1 cellular context compared by ENCODE assay signal in the genomic region with DNA sequence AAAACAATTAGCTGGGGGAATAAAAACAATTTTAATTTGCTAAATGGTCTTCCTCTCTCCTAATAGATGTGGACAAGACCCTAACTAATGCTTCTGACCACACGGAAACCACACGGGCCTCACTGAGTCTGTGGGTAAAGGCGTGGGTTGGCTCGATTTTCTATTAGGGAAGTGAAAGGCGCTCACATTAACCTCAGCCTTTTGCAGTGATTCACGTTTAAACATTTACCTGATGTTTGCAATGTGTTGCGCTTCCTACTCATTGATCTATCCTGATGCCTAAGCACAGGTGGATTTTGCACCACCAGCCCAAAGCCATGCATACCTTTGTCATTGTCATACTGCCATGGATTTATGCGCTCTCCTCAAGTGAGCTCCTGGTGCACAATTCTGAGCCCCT.
TF ChIP-seq lines count a peak whose summit lies in the region.

No MANE protein-coding gene starts in this region.

TF ChIP-seq in GM12878, 131 proteins besides CTCF, POLR2A, EP300 and RAD21 (continued from another document):
- TF ChIP-seq EED (IDR thresholded peaks at IDR 0.05; ENCODE audit: low read depth), result peak; percentile 71
- peak; percentile 66 for TF ChIP-seq NBN (IDR thresholded peaks at IDR 0.05)
- no peak for TF ChIP-seq HDAC6 (IDR thresholded peaks at IDR 0.05; ENCODE audit: unreplicated experiment)
- peak; percentile 99 for TF ChIP-seq RCOR1 (conservative IDR thresholded peaks at IDR 0.05; ENCODE audit: low read depth, low read length)
- TF ChIP-seq ZNF217 (IDR thresholded peaks at IDR 0.05), result peak; percentile 73; the same call in 1 of the 2 replicates
- TF ChIP-seq, protein P1, sequence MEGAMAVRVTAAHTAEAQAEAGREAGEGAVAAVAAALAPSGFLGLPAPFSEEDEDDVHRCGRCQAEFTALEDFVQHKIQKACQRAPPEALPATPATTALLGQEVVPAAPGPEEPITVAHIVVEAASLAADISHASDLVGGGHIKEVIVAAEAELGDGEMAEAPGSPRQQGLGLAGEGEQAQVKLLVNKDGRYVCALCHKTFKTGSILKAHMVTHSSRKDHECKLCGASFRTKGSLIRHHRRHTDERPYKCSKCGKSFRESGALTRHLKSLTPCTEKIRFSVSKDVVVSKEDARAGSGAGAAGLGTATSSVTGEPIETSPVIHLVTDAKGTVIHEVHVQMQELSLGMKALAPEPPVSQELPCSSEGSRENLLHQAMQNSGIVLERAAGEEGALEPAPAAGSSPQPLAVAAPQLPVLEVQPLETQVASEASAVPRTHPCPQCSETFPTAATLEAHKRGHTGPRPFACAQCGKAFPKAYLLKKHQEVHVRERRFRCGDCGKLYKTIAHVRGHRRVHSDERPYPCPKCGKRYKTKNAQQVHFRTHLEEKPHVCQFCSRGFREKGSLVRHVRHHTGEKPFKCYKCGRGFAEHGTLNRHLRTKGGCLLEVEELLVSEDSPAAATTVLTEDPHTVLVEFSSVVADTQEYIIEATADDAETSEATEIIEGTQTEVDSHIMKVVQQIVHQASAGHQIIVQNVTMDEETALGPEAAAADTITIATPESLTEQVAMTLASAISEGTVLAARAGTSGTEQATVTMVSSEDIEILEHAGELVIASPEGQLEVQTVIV (IDR thresholded peaks at IDR 0.05; ENCODE audit: borderline replicate concordance, partially characterized antibody), result no peak
- TF ChIP-seq IRF4 (IDR thresholded peaks at IDR 0.05; ENCODE audit: low read depth, low read length), result peak; percentile 89
- TF ChIP-seq EGR1 (IDR thresholded peaks at IDR 0.05; ENCODE audit: borderline replicate concordance in 1 of 2, low read depth in 2 of 2, low read length in 2 of 2), result peak in 1 of 2 experiments; percentile 62; a peak in 1 of 3 replicates
- TF ChIP-seq GATAD2B (conservative IDR thresholded peaks at IDR 0.05; ENCODE audit: low read depth), result 0 out of 2 replicates have a peak, but pooled peaks have one; percentile 35
- TF ChIP-seq BHLHE40 (IDR thresholded peaks at IDR 0.05; ENCODE audit: borderline replicate concordance in 1 of 2, low read depth in 2 of 2, low read length in 1 of 2), result peak; percentile 87 to 89
- TF ChIP-seq SUPT20H (IDR thresholded peaks at IDR 0.05; ENCODE audit: borderline replicate concordance, control insufficient read depth, low read depth, low read length), result no peak
- TF ChIP-seq LARP7 (IDR thresholded peaks at IDR 0.05), result no peak
- no peak for TF ChIP-seq PML (IDR thresholded peaks at IDR 0.05; ENCODE audit: low read length)
- TF ChIP-seq SMAD5 (IDR thresholded peaks at IDR 0.05; ENCODE audit: low read depth), result no peak
- TF ChIP-seq FOXM1 (IDR thresholded peaks at IDR 0.05; ENCODE audit: low read depth, low read length), result 0 out of 2 replicates have a peak, but pooled peaks have one; percentile 53
- peak; percentile 71 for TF ChIP-seq MEF2B (IDR thresholded peaks at IDR 0.05; ENCODE audit: partially characterized antibody, poor library complexity, severe bottlenecking)
- peak; percentile 61 for TF ChIP-seq CREM (IDR thresholded peaks at IDR 0.05; ENCODE audit: low read depth)
- TF ChIP-seq NFYA (IDR thresholded peaks at IDR 0.05; ENCODE audit: borderline replicate concordance, low read depth, low read length), result no peak
- no peak for TF ChIP-seq WRNIP1 (IDR thresholded peaks at IDR 0.05; ENCODE audit: borderline replicate concordance, low read depth, low read length)
- TF ChIP-seq, protein P2, sequence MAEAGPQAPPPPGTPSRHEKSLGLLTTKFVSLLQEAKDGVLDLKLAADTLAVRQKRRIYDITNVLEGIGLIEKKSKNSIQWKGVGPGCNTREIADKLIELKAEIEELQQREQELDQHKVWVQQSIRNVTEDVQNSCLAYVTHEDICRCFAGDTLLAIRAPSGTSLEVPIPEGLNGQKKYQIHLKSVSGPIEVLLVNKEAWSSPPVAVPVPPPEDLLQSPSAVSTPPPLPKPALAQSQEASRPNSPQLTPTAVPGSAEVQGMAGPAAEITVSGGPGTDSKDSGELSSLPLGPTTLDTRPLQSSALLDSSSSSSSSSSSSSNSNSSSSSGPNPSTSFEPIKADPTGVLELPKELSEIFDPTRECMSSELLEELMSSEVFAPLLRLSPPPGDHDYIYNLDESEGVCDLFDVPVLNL (IDR thresholded peaks at IDR 0.05; ENCODE audit: low read depth, low read length), result no peak
- TF ChIP-seq TAF1 (IDR thresholded peaks at IDR 0.05; ENCODE audit: borderline replicate concordance, low read depth, low read length), result no peak
- TF ChIP-seq ATF7 (IDR thresholded peaks at IDR 0.05; ENCODE audit: low read depth), result peak; percentile 62
- TF ChIP-seq ZBED1 (IDR thresholded peaks at IDR 0.05; ENCODE audit: borderline replicate concordance), result peak; percentile 74; the same call in 1 of the 2 replicates
- peak; percentile 92 for TF ChIP-seq BCL11A (IDR thresholded peaks at IDR 0.05; ENCODE audit: low read depth, low read length)
- TF ChIP-seq RBBP5 (conservative IDR thresholded peaks at IDR 0.05), result no peak
- 0 out of 2 replicates have a peak, but pooled peaks have one; percentile 43 for TF ChIP-seq BMI1 (IDR thresholded peaks at IDR 0.05; ENCODE audit: borderline replicate concordance)
- peak; percentile 29; the same call in 1 of the 2 replicates for TF ChIP-seq BACH1 (IDR thresholded peaks at IDR 0.05; ENCODE audit: borderline replicate concordance)
- TF ChIP-seq NFIC (IDR thresholded peaks at IDR 0.05; ENCODE audit: low read depth, low read length), result peak; percentile 83
- TF ChIP-seq, protein P3, sequence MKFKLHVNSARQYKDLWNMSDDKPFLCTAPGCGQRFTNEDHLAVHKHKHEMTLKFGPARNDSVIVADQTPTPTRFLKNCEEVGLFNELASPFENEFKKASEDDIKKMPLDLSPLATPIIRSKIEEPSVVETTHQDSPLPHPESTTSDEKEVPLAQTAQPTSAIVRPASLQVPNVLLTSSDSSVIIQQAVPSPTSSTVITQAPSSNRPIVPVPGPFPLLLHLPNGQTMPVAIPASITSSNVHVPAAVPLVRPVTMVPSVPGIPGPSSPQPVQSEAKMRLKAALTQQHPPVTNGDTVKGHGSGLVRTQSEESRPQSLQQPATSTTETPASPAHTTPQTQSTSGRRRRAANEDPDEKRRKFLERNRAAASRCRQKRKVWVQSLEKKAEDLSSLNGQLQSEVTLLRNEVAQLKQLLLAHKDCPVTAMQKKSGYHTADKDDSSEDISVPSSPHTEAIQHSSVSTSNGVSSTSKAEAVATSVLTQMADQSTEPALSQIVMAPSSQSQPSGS (IDR thresholded peaks at IDR 0.05; ENCODE audit: low read length), result peak; percentile 79
- TF ChIP-seq SMAD1 (IDR thresholded peaks at IDR 0.05; ENCODE audit: low read depth, partially characterized antibody), result no peak
- TF ChIP-seq, protein P4, sequence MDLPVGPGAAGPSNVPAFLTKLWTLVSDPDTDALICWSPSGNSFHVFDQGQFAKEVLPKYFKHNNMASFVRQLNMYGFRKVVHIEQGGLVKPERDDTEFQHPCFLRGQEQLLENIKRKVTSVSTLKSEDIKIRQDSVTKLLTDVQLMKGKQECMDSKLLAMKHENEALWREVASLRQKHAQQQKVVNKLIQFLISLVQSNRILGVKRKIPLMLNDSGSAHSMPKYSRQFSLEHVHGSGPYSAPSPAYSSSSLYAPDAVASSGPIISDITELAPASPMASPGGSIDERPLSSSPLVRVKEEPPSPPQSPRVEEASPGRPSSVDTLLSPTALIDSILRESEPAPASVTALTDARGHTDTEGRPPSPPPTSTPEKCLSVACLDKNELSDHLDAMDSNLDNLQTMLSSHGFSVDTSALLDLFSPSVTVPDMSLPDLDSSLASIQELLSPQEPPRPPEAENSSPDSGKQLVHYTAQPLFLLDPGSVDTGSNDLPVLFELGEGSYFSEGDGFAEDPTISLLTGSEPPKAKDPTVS (IDR thresholded peaks at IDR 0.05; ENCODE audit: low read depth, low read length), result no peak
- TF ChIP-seq ZNF24 (IDR thresholded peaks at IDR 0.05), result peak; percentile 46; the same call in 1 of the 2 replicates
- no peak for TF ChIP-seq SUZ12 (IDR thresholded peaks at IDR 0.05; ENCODE audit: unreplicated experiment)
- TF ChIP-seq IKZF2 (IDR thresholded peaks at IDR 0.05), result peak; percentile 57 to 77; a peak in 2 of 4 replicates
- 0 out of 2 replicates have a peak, but pooled peaks have one; percentile 23 for TF ChIP-seq TCF12 (IDR thresholded peaks at IDR 0.05; ENCODE audit: low read depth, low read length)
- TF ChIP-seq, protein P5, sequence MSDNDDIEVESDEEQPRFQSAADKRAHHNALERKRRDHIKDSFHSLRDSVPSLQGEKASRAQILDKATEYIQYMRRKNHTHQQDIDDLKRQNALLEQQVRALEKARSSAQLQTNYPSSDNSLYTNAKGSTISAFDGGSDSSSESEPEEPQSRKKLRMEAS (IDR thresholded peaks at IDR 0.05; ENCODE audit: low read depth, low read length), result no peak
- peak; percentile 95 for TF ChIP-seq PAX5 (IDR thresholded peaks at IDR 0.05; ENCODE audit: borderline replicate concordance, low read depth, low read length)
- TF ChIP-seq CEBPB (IDR thresholded peaks at IDR 0.05; ENCODE audit: borderline replicate concordance in 1 of 2, low read depth in 2 of 2, low read length in 2 of 2), result peak in 1 of 2 experiments; percentile 64; a peak in 1 of 4 replicates
- no peak for TF ChIP-seq SREBF2 (IDR thresholded peaks at IDR 0.05; ENCODE audit: low read length)
- TF ChIP-seq CBFB (IDR thresholded peaks at IDR 0.05; ENCODE audit: low read depth), result peak; percentile 96
- TF ChIP-seq TBL1XR1 (IDR thresholded peaks at IDR 0.05; ENCODE audit: low read depth, low read length), result peak; percentile 85; the same call in 1 of the 2 replicates
- TF ChIP-seq SPI1 (IDR thresholded peaks at IDR 0.05; ENCODE audit: borderline replicate concordance, insufficient read depth, low read depth, low read length), result peak; percentile 98
- TF ChIP-seq, protein P6, sequence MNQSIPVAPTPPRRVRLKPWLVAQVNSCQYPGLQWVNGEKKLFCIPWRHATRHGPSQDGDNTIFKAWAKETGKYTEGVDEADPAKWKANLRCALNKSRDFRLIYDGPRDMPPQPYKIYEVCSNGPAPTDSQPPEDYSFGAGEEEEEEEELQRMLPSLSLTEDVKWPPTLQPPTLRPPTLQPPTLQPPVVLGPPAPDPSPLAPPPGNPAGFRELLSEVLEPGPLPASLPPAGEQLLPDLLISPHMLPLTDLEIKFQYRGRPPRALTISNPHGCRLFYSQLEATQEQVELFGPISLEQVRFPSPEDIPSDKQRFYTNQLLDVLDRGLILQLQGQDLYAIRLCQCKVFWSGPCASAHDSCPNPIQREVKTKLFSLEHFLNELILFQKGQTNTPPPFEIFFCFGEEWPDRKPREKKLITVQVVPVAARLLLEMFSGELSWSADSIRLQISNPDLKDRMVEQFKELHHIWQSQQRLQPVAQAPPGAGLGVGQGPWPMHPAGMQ (IDR thresholded peaks at IDR 0.05; ENCODE audit: borderline replicate concordance), result peak; percentile 50; the same call in 1 of the 2 replicates
- TF ChIP-seq YBX1 (IDR thresholded peaks at IDR 0.05), result no peak
- TF ChIP-seq IKZF1 (conservative IDR thresholded peaks at IDR 0.05), result peak; percentile 50; the same call in 1 of the 2 replicates
- no peak for TF ChIP-seq YY1 (IDR thresholded peaks at IDR 0.05; ENCODE audit: low read depth, low read length)
- TF ChIP-seq MEF2A (IDR thresholded peaks at IDR 0.05; ENCODE audit: insufficient read depth, low read depth, low read length), result peak; percentile 73; the same call in 1 of the 2 replicates
- TF ChIP-seq MTA2 (IDR thresholded peaks at IDR 0.05; ENCODE audit: low read depth), result peak; percentile 87
- peak; percentile 93 for TF ChIP-seq DPF2 (IDR thresholded peaks at IDR 0.05)
- TF ChIP-seq, protein P7, sequence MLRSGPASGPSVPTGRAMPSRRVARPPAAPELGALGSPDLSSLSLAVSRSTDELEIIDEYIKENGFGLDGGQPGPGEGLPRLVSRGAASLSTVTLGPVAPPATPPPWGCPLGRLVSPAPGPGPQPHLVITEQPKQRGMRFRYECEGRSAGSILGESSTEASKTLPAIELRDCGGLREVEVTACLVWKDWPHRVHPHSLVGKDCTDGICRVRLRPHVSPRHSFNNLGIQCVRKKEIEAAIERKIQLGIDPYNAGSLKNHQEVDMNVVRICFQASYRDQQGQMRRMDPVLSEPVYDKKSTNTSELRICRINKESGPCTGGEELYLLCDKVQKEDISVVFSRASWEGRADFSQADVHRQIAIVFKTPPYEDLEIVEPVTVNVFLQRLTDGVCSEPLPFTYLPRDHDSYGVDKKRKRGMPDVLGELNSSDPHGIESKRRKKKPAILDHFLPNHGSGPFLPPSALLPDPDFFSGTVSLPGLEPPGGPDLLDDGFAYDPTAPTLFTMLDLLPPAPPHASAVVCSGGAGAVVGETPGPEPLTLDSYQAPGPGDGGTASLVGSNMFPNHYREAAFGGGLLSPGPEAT (IDR thresholded peaks at IDR 0.05; ENCODE audit: low read depth), result peak; percentile 45; the same call in 1 of the 2 replicates
- 0 out of 2 replicates have a peak, but pooled peaks have one; percentile 40 for TF ChIP-seq GABPA (IDR thresholded peaks at IDR 0.05; ENCODE audit: low read depth)
- TF ChIP-seq, protein P8, sequence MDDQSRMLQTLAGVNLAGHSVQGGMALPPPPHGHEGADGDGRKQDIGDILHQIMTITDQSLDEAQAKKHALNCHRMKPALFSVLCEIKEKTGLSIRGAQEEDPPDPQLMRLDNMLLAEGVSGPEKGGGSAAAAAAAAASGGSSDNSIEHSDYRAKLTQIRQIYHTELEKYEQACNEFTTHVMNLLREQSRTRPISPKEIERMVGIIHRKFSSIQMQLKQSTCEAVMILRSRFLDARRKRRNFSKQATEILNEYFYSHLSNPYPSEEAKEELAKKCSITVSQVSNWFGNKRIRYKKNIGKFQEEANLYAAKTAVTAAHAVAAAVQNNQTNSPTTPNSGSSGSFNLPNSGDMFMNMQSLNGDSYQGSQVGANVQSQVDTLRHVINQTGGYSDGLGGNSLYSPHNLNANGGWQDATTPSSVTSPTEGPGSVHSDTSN (IDR thresholded peaks at IDR 0.05; ENCODE audit: insufficient replicate concordance, low read depth, low read length), result no peak
- peak; percentile 100 for TF ChIP-seq RUNX3 (IDR thresholded peaks at IDR 0.05; ENCODE audit: low read length)
- TF ChIP-seq, protein P9, sequence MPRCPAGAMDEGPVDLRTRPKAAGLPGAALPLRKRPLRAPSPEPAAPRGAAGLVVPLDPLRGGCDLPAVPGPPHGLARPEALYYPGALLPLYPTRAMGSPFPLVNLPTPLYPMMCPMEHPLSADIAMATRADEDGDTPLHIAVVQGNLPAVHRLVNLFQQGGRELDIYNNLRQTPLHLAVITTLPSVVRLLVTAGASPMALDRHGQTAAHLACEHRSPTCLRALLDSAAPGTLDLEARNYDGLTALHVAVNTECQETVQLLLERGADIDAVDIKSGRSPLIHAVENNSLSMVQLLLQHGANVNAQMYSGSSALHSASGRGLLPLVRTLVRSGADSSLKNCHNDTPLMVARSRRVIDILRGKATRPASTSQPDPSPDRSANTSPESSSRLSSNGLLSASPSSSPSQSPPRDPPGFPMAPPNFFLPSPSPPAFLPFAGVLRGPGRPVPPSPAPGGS (IDR thresholded peaks at IDR 0.05; ENCODE audit: borderline replicate concordance, insufficient read depth, low read depth, low read length, poor library complexity, severe bottlenecking), result peak; percentile 35
TF ChIP-seq in GM12878: peak in this region for 41.
